Comparison of ENCODE assay signal across 24 cellular contexts in the genomic region with DNA sequence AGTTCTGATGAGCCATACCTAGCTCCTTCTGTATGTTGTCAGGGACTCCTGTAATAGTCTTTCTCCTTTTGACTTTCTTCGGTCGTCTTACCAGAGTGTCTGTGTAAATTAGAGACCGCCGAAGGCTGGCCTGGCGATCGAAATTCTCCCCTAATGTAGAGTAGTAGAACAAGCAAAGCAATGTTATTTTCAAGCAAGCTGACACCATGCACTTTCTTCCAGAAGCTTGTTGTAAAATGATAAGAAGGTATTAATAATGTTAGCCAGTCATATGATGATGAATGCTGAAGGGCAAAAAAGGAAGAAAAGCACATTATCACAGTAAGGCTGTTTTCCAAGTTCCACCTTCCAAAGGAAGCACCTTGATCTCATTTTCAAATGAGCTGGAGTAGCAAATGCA.
"Had no signal": no experiment of that assay in that cellular context is flagged by ENCODE, and none has a peak within 500 bp of the region (broad histone marks: within the 10 kb centered on the region; RNA-seq: fewer than 3 reads in every experiment).

No MANE protein-coding gene starts in this region.

- H3K36me3 Mint-ChIP-seq: natural killer cell had no signal

- H3K4me3 ChIP-seq: esophagus squamous epithelium, pancreas, smooth muscle cell, suprapubic skin, transverse colon, upper lobe of right lung, uterus had no signal

- H3K4me1 ChIP-seq: suprapubic skin, upper lobe of right lung, uterus had no signal

- FAIRE-seq: colon, keratinocyte, pancreas had no signal

- H3K4me1 Mint-ChIP-seq: endodermal cell; natural killer cell; stimulated activated naive CD8-positive, alpha-beta T cell treated with anti-CD3 and anti-CD28 coated beads, Interleukin-15, amount 100 ng/mL, for 72 hours had no signal

- H3K4me2 ChIP-seq: smooth muscle cell had no signal

- H3K4me3 Mint-ChIP-seq: endodermal cell; natural killer cell; stimulated activated naive CD8-positive, alpha-beta T cell treated with anti-CD3 and anti-CD28 coated beads, Interleukin-15, amount 100 ng/mL, for 72 hours had no signal

- H3K27me3 ChIP-seq: esophagus squamous epithelium, pancreas, suprapubic skin, transverse colon, upper lobe of right lung, uterus had no signal

- DNase-seq: effector CD8-positive, alpha-beta T cell; endodermal cell; esophagus squamous epithelium; foreskin melanocyte; glutamatergic neuron; mesendoderm; natural killer cell; occipital lobe; pancreas; retina; stimulated activated CD4-positive, alpha-beta T cell treated with anti-CD3 and anti-CD28 coated beads, Interleukin-12 subunit alpha, Interleukin-12 subunit beta, amount 100 ng/mL, for 4 hours; stimulated activated CD4-positive, alpha-beta T cell treated with anti-CD3 and anti-CD28 coated beads, Interleukin-1b, Interleukin-23, amount 100 ng/mL, for 48 hours; stimulated activated CD4-positive, alpha-beta T cell treated with anti-CD3 and anti-CD28 coated beads, Interleukin-4, amount 100 ng/mL, for 1 hour; stimulated activated CD8-positive, alpha-beta memory T cell treated with anti-CD3 and anti-CD28 coated beads, Interleukin-4, amount 100 ng/mL, for 48 hours; stimulated activated naive CD4-positive, alpha-beta T cell; stimulated activated naive CD8-positive, alpha-beta T cell treated with anti-CD3 and anti-CD28 coated beads, Interleukin-15, amount 100 ng/mL, for 72 hours; transverse colon; upper lobe of right lung; uterus had no signal

- H3K27ac Mint-ChIP-seq: endodermal cell; natural killer cell; stimulated activated naive CD8-positive, alpha-beta T cell treated with anti-CD3 and anti-CD28 coated beads, Interleukin-15, amount 100 ng/mL, for 72 hours had no signal

- H3K36me3 ChIP-seq: pancreas, transverse colon, uterus had no signal

- H3K9me3 ChIP-seq: esophagus squamous epithelium, pancreas, suprapubic skin, transverse colon, upper lobe of right lung, uterus had no signal

- H3K27ac ChIP-seq: esophagus squamous epithelium, pancreas, suprapubic skin, upper lobe of right lung, uterus had no signal

- ATAC-seq: natural killer cell; pancreas; sciatic nerve; stimulated activated naive CD8-positive, alpha-beta T cell treated with anti-CD3 and anti-CD28 coated beads, Interleukin-15, amount 100 ng/mL, for 72 hours; upper lobe of right lung had no signal

- H3K27me3 Mint-ChIP-seq: stimulated activated naive CD8-positive, alpha-beta T cell treated with anti-CD3 and anti-CD28 coated beads, Interleukin-15, amount 100 ng/mL, for 72 hours had no signal

- H3K9me3 Mint-ChIP-seq: endodermal cell; natural killer cell; stimulated activated naive CD8-positive, alpha-beta T cell treated with anti-CD3 and anti-CD28 coated beads, Interleukin-15, amount 100 ng/mL, for 72 hours had no signal
